9 cellular contexts compared by ENCODE assay signal in the genomic region with DNA sequence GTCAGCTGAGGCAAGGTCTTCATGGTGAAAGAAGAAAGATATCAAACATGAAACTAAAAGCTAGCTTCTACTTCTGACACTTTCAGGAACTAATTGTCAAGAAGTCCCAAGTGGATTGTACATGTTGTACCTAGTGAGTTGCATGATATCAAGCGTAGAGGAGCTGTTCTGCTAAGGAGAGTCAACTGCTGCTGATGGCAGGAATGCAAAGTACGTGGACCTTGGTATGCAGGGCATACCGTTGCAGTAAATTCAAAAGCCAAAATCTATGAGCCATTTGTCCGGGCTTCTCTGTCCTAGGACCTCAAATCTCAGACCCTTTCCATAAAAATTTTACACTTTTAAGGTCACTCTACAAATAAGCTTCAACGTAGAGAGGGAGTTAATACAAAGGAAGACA.
"Had no signal": no experiment of that assay in that cellular context is flagged by ENCODE, and none has a peak within 500 bp of the region (broad histone marks: within the 10 kb centered on the region; RNA-seq: fewer than 3 reads in every experiment).

No MANE protein-coding gene starts in this region.

- FAIRE-seq: H54 had no signal

- H3K4me1 Mint-ChIP-seq: H9 had no signal

- H2AFZ ChIP-seq: GM23248 had no signal

- H3K9ac ChIP-seq: GM23248 had no signal

- H3K9me3 Mint-ChIP-seq: H9 had no signal

- DNase-seq: GM23248, GOT3, H7, H9, HCEC 1CT, HFFc6 had no signal

- H3K27ac ChIP-seq: GM23248 had no signal

- H3K4me3 ChIP-seq: GM23248, HAP-1 had no signal

- H3K36me3 ChIP-seq: HAP-1 had no signal

- H3K9me3 ChIP-seq: HAP-1 had no signal

- H3K27ac Mint-ChIP-seq: H9, HFFc6 had no signal

- ATAC-seq: HCT116 had no signal

- H3K4me1 ChIP-seq: HAP-1 had no signal

- H3K4me3 Mint-ChIP-seq: H9, HFFc6 had no signal
